8 cellular contexts compared by ENCODE assay signal in the genomic region with DNA sequence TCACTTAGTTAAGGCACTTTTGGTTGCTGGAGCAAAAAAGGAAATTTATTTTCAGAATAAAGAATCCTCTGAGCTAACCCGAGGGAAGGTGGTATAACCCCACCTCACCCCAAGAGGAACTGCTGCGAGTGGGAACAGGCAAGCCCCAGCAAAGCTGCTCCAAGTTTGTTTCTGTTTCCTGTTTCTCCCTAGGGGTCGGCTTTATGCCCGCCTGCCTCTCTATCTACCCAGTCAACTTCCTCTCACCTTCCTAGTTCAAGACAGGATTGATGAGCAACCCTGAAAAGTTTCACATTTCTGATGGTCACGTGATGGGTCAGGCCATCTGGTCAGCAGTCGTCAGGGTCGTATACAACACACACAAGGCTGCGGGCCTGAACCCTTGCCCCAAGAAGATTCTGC. TPM values are rescaled to one million over a fixed set of nuclear protein-coding genes. Genes with fewer than 3 reads are reported as not detected.
DNase-seq lines count a peak whose midpoint lies in the region; ATAC-seq, FAIRE-seq and TF ChIP-seq lines count a peak whose summit lies in the region.

No MANE protein-coding gene starts in this region.

- WGBS in H1 (ENCODE audit: extremely low coverage in 1 of 2, insufficient coverage in 1 of 2, insufficient read length in 1 of 2, insufficient replicate concordance in 2 of 2, low coverage in 1 of 2, low lambda C conversion rate in 2 of 2, missing lambda C conversion rate in 1 of 2), 2 experiments: 25% methylated on average over 8 of the region's 8 CpGs; no CpG with 5 or more reads in 1 of the 2 experiments
- WGBS in psoas muscle, 3 donors: 49 to 53% (median 50%) methylated on average over 8 of the region's 8 CpGs

- TF ChIP-seq POLR2A in GM19099 (IDR thresholded peaks at IDR 0.05; ENCODE audit: extremely low read depth, insufficient read length, low read depth) (peak; percentile 39), H1 (IDR thresholded peaks at IDR 0.05; ENCODE audit: control extremely low read depth in 1 of 2, low read depth in 2 of 2, low read length in 2 of 2) (no peak)

- no peak overlapping the region for H2BK5ac ChIP-seq in H1 (ENCODE audit: low read depth, low read length)

- no peak overlapping the region for H4K5ac ChIP-seq in H1 (ENCODE audit: insufficient read length, low read depth, low read length)

- POLR2A ChIA-PET in H1 (lab: Charles Lee; ENCODE audit: partially characterized antibody): no interaction called here

- H3K23me2 ChIP-seq in H1 (ENCODE audit: low read depth, low read length): no peaks in the 10 kb centered on the region

- H3K27me3 ChIP-seq in H1 (replicated peaks in 1 of 4; ENCODE audit: control insufficient read depth in 3 of 4, extremely low read depth in 1 of 4, insufficient read depth in 3 of 4, low read length in 3 of 4): no peaks in the 10 kb centered on the region
- no peaks in the 10 kb centered on the region for H3K27me3 ChIP-seq in psoas muscle (ENCODE audit: insufficient read depth in 3 of 3, low read length in 2 of 3)

- H3K79me1 ChIP-seq in H1 (ENCODE audit: low read depth, low read length): peaks cover 18% of the 10 kb centered on the region

- no peak overlapping the region for H3K23ac ChIP-seq in H1 (ENCODE audit: insufficient read length)

- FAIRE-seq in H1 (lab: Jason Lieb, UNC): no peak

- no peak overlapping the region for H2BK12ac ChIP-seq in H1 (ENCODE audit: low read depth, low read length)

- H4K8ac ChIP-seq in H1 (ENCODE audit: extremely low read depth, insufficient read depth, low read length): no peak overlapping the region

- no peak overlapping the region for H3K4ac ChIP-seq in H1 (replicated peaks; ENCODE audit: insufficient read length, low read depth, low read length)

- DNase-seq in HT1080 (ENCODE audit: low read depth): peak; percentile 85
- no peak for DNase-seq in H1 (ENCODE audit: low read depth in 1 of 2, low spot score in 2 of 2)
- DNase-seq in psoas muscle: no peak
- no peak for DNase-seq in ACHN
- no peak for DNase-seq in SIG-M5 (lab: John Stamatoyannopoulos, UW)
- DNase-seq in activated T-cell treated with anti-CD3 and anti-CD28 coated beads, Interleukin-2, amount 50 U/mL, for 48 hours: no peak

- no peak for TF ChIP-seq EP300 in H1 (IDR thresholded peaks at IDR 0.05; ENCODE audit: borderline replicate concordance in 1 of 2, low read depth in 2 of 2, low read length in 2 of 2)

- H2AFZ ChIP-seq in H1 (ENCODE audit: low read length): no peak overlapping the region

- H3K9ac ChIP-seq in H1 (replicated peaks in 1 of 4; ENCODE audit: extremely low read depth in 1 of 4, low read depth in 3 of 4, low read length in 3 of 4): no peak overlapping the region

- H3K79me2 ChIP-seq in H1 (ENCODE audit: control insufficient read depth in 1 of 2, insufficient read depth in 2 of 2, low read length in 2 of 2): peaks cover 12 to 97% of the 10 kb centered on the region in 2 experiments

- in situ Hi-C loops in ACHN (cut with HindIII; ENCODE audit: low pct_ligation_motif_present, low pct_unique_long_range_greater_than_20kb, low sequenced_read_pairs): no loop called here

- H3K4me1 ChIP-seq in H1 (replicated peaks in 1 of 4; ENCODE audit: control insufficient read depth in 3 of 4, insufficient read depth in 4 of 4, low read length in 3 of 4) (peaks cover 15 to 31% (median 23%) of the 10 kb centered on the region in 4 experiments), psoas muscle (peaks cover 62% of the 10 kb centered on the region)

- H3K9me3 ChIP-seq in H1 (ENCODE audit: insufficient read depth in 2 of 2, low read depth in 1 of 2, low read length in 1 of 2) (no peaks in the 10 kb centered on the region), psoas muscle (no peaks in the 10 kb centered on the region)

- TF ChIP-seq RAD21 in H1 (IDR thresholded peaks at IDR 0.05 in 1 of 2, conservative IDR thresholded peaks at IDR 0.05 in 1 of 2; ENCODE audit: low read depth in 2 of 2, low read length in 2 of 2): no peak

- peak overlapping the region; percentile 12 for H4K91ac ChIP-seq in H1 (replicated peaks; ENCODE audit: insufficient read length, low read length)

- H3K4me3 ChIP-seq in H1 (ENCODE audit: extremely low read depth in 1 of 4, insufficient read depth in 2 of 4, low read depth in 3 of 4, low read length in 4 of 4): no peak overlapping the region; a peak in 1 of 8 replicates
- H3K4me3 ChIP-seq in psoas muscle: no peak overlapping the region

- peak overlapping the region; percentile 34 to 52 for H3K4me2 ChIP-seq in H1 (ENCODE audit: insufficient read depth in 1 of 2, low read depth in 2 of 2, low read length in 2 of 2)

- intact Hi-C loops in psoas muscle (cut with DNase I): no loop called here

- H4K20me1 ChIP-seq in H1 (replicated peaks in 1 of 2; ENCODE audit: control insufficient read depth in 1 of 2, insufficient read depth in 2 of 2, low read length in 2 of 2): peaks cover 26 to 29% of the 10 kb centered on the region in 2 experiments

- 0 out of 2 replicates have a peak overlapping the region, but pooled peaks have one; percentile 4 for H3K18ac ChIP-seq in H1 (ENCODE audit: extremely low read depth, low read length)

- no peak overlapping the region for H2AK5ac ChIP-seq in H1 (ENCODE audit: low read depth, low read length)

- H3K27ac ChIP-seq in H1 (ENCODE audit: low read depth, low read length): no peak overlapping the region
- no peak overlapping the region for H3K27ac ChIP-seq in psoas muscle

- H2BK15ac ChIP-seq in H1 (ENCODE audit: low read length): no peak overlapping the region

- H3K36me3 ChIP-seq in H1 (ENCODE audit: control insufficient read depth in 2 of 4, insufficient read depth in 4 of 4, low read length in 3 of 4) (no peaks in the 10 kb centered on the region), psoas muscle (ENCODE audit: insufficient read depth in 1 of 2, low read depth in 1 of 2) (no peaks in the 10 kb centered on the region)

- H3K14ac ChIP-seq in H1 (ENCODE audit: insufficient read length): no peak overlapping the region

- H2BK20ac ChIP-seq in H1 (ENCODE audit: low read length): no peak overlapping the region

- no peak overlapping the region for H3K56ac ChIP-seq in H1 (replicated peaks; ENCODE audit: insufficient read length, low read depth, low read length)

- CTCF ChIA-PET in H1 (lab: Charles Lee; ENCODE audit: partially characterized antibody): interaction anchor here (0.7 to 1.5 kb wide), 7 partner anchors 10 to 170 kb away, joined by 3 read pairs; no protein-coding TSS in a partner anchor

- TF ChIP-seq CTCF in H1 (IDR thresholded peaks at IDR 0.05; ENCODE audit: control extremely low read depth in 1 of 3, insufficient read depth in 1 of 3, low read depth in 1 of 3, low read length in 3 of 3) (no peak), psoas muscle (IDR thresholded peaks at IDR 0.05) (no peak)

- no peak overlapping the region for H2BK120ac ChIP-seq in H1 (replicated peaks; ENCODE audit: low read depth, low read length)

- peak; percentile 19 to 48 (median 31) for ATAC-seq in psoas muscle
- no peak for ATAC-seq in GM18519 (IDR thresholded peaks at IDR 0.05; ENCODE audit: low FRiP score, unreplicated experiment)

TF ChIP-seq in H1, 55 proteins besides CTCF, POLR2A, EP300 and RAD21:
- TF ChIP-seq CEBPB (IDR thresholded peaks at IDR 0.05; ENCODE audit: low read depth, low read length): no peak
- peak; percentile 70; the same call in 1 of the 2 replicates for TF ChIP-seq RFX5 (IDR thresholded peaks at IDR 0.05; ENCODE audit: borderline replicate concordance, low read depth, low read length)
- TF ChIP-seq, protein P1, sequence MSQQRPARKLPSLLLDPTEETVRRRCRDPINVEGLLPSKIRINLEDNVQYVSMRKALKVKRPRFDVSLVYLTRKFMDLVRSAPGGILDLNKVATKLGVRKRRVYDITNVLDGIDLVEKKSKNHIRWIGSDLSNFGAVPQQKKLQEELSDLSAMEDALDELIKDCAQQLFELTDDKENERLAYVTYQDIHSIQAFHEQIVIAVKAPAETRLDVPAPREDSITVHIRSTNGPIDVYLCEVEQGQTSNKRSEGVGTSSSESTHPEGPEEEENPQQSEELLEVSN (IDR thresholded peaks at IDR 0.05): no peak
- TF ChIP-seq, protein P2, sequence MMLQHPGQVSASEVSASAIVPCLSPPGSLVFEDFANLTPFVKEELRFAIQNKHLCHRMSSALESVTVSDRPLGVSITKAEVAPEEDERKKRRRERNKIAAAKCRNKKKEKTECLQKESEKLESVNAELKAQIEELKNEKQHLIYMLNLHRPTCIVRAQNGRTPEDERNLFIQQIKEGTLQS (IDR thresholded peaks at IDR 0.05; ENCODE audit: insufficient read depth, low read depth, low read length): peak; percentile 57; the same call in 1 of the 2 replicates
- TF ChIP-seq, protein P3, sequence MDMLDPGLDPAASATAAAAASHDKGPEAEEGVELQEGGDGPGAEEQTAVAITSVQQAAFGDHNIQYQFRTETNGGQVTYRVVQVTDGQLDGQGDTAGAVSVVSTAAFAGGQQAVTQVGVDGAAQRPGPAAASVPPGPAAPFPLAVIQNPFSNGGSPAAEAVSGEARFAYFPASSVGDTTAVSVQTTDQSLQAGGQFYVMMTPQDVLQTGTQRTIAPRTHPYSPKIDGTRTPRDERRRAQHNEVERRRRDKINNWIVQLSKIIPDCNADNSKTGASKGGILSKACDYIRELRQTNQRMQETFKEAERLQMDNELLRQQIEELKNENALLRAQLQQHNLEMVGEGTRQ (IDR thresholded peaks at IDR 0.05; ENCODE audit: low read length): peak; percentile 89

RNA-seq across cellular contexts. Expression of a gene that starts 31.1 kb away (rescaled TPM):
- total RNA-seq in HT1080 (2014; rRNA removed; shearing (Covaris generic)): 144 and 162 TPM in 2 replicates
- 83.4 and 89.2 TPM in 2 replicates for polyA plus RNA-seq in HT1080 (2015; cell fraction: cytosol; rRNA removed)
- 375 and 390 TPM in 2 replicates for polyA plus RNA-seq in HT1080 (2015; cell fraction: nucleus; rRNA removed)
- total RNA-seq in H1 (2021; fragmentation: NEBNext Ultra II Directional; extraction: Animal tissue kit (Norgen Biotek cat#: 25700)): 69.1 and 70.4 TPM in 2 replicates
- polyA plus RNA-seq in H1 (2011; rRNA removed): 35.1 and 39.5 TPM in 2 replicates
- polyA plus RNA-seq in H1 (2011; cell fraction: cytosol; rRNA removed): 41.2 TPM
- polyA plus RNA-seq in H1 (2011; cell fraction: nucleus; rRNA removed): 199 TPM
- polyA plus RNA-seq in H1 (2012, experiment 1 of 2): 39.2 to 59.2 TPM (median 43.1 TPM) in 4 replicates
- 4.4 TPM for polyA plus RNA-seq in H1 (2012, experiment 2 of 2)
- 15.5 TPM for polyA plus RNA-seq in H1 (2013, experiment 1 of 2)
- polyA plus RNA-seq in H1 (2013, experiment 2 of 2): 15.1 TPM
- 338 and 362 TPM in 2 replicates for polyA minus RNA-seq in H1 (2011; rRNA and poly(A)+ RNA removed)
- 58.9 TPM for polyA minus RNA-seq in H1 (2011; cell fraction: cytosol; rRNA and poly(A)+ RNA removed)
- polyA minus RNA-seq in H1 (2011; cell fraction: nucleus; rRNA and poly(A)+ RNA removed): 347 TPM
- 10 to 100 TPM; 35.0 to 77.5 (median 51.7) TPM for total RNA-seq in psoas muscle
- 10 to 100 TPM; 18.5 to 31.7 (median 19.4) TPM for polyA plus RNA-seq in psoas muscle
